In the genomic region with DNA sequence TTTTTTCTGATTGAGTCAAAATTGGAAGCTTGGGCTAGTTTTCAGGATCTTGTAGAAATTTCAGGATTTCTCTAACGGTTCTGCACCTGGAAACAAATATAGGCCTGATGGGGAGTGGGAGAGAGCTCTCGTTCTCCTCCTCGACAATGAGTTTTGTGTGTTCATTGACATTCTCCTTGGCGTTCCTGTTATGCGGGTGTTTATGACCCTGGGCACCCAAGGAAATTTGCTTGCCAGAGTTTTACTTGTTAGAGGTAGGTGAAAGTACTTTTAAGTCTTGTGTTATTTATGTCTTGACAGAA, we compare ENCODE assay signal across 9 cellular contexts. TPM values are rescaled to one million over a fixed set of nuclear protein-coding genes. Genes with fewer than 3 reads are reported as not detected.
DNase-seq lines count a peak whose midpoint lies in the region; ATAC-seq and TF ChIP-seq lines count a peak whose summit lies in the region.
"Had no signal": no experiment of that assay in that cellular context is flagged by ENCODE, and none has a peak within 500 bp of the region (broad histone marks: within the 10 kb centered on the region; RNA-seq: fewer than 3 reads in every experiment).

No MANE protein-coding gene starts in this region.

- no peaks in the 10 kb centered on the region for H3K9me3 Mint-ChIP-seq in T-cell
- H3K9me3 Mint-ChIP-seq: dendritic cell treated with granulocyte-macrophage colony-stimulating factor and Interleukin-4, amounts not matched to agents 40 ng/mL and 50 ng/mL, for 4 days had no signal

- TF ChIP-seq CTCF in DOHH2 (IDR thresholded peaks at IDR 0.05; ENCODE audit: low read depth, low read length, poor library complexity, severe bottlenecking) (no peak), esophagus squamous epithelium (IDR thresholded peaks at IDR 0.05) (no peak), sigmoid colon (IDR thresholded peaks at IDR 0.05) (no peak)

- no peaks in the 10 kb centered on the region for H3K27me3 Mint-ChIP-seq in T-cell
- H3K27me3 Mint-ChIP-seq: dendritic cell treated with granulocyte-macrophage colony-stimulating factor and Interleukin-4, amounts not matched to agents 40 ng/mL and 50 ng/mL, for 4 days had no signal

- H3K27ac ChIP-seq in DOHH2 (ENCODE audit: low read depth, low read length) (0 out of 2 replicates have a peak overlapping the region, but pooled peaks have one; percentile 74), esophagus squamous epithelium (peak overlapping the region in 2 of 4 donors; percentile 97 to 98), sigmoid colon (peak overlapping the region; percentile 96 to 99 (median 96))

- POLR2A ChIA-PET in T-cell (lab: Charles Lee), result interaction anchor here (0.5 to 1.0 kb wide), 3 partner anchors 26 to 175 kb away, joined by 3 to 6 read pairs (median 3); no protein-coding TSS in a partner anchor

- H3K4me1 Mint-ChIP-seq in T-cell, result peaks cover 62 to 70% (median 70%) of the 10 kb centered on the region in 3 donors

- no peaks in the 10 kb centered on the region for H3K9me2 ChIP-seq in DOHH2 (replicated peaks; ENCODE audit: control insufficient read depth, low read length)

- H3K4me3 ChIP-seq in DOHH2 (ENCODE audit: low read length) (peak overlapping the region; percentile 96), esophagus squamous epithelium (peak overlapping the region in 3 of 4 donors; percentile 82 to 91 (median 87)), sigmoid colon (peak overlapping the region; percentile 6 to 98 (median 97))

- CTCF ChIA-PET in T-cell (lab: Charles Lee), result no interaction called here

- 15 to 18% methylated on average over 5 of the region's 5 CpGs for WGBS in esophagus squamous epithelium, 2 donors
- WGBS in sigmoid colon, 2 donors, result 6 to 32% methylated on average over 5 of the region's 5 CpGs

- intact Hi-C loops in esophagus squamous epithelium (cut with DNase I), result no loop called here
- intact Hi-C loops in sigmoid colon (cut with DNase I), result loop anchor here (10.0 kb wide), 1 partner anchor 155 kb away; a partner anchor contains a TSS

- H3K4me2 ChIP-seq in DOHH2 (ENCODE audit: low read length), result peak overlapping the region; percentile 84

- no peaks in the 10 kb centered on the region for H3K9me3 ChIP-seq in DOHH2 (ENCODE audit: control insufficient read depth, insufficient read depth, low read length)
- no peaks in the 10 kb centered on the region for H3K9me3 ChIP-seq in esophagus squamous epithelium
- no peaks in the 10 kb centered on the region for H3K9me3 ChIP-seq in sigmoid colon

- no peaks in the 10 kb centered on the region for H3K27me3 ChIP-seq in DOHH2 (ENCODE audit: control insufficient read depth, low read length)
- H3K27me3 ChIP-seq in esophagus squamous epithelium, result no peaks in the 10 kb centered on the region
- H3K27me3 ChIP-seq in sigmoid colon, result no peaks in the 10 kb centered on the region

- TF ChIP-seq EP300 in sigmoid colon (IDR thresholded peaks at IDR 0.05), result no peak

- H3K27ac Mint-ChIP-seq in T-cell, result peak overlapping the region; percentile 88 to 91

- TF ChIP-seq POLR2A in esophagus squamous epithelium (IDR thresholded peaks at IDR 0.05) (no peak), sigmoid colon (IDR thresholded peaks at IDR 0.05) (no peak)

- ATAC-seq in T-cell (replicated peaks in 1 of 4) (no peak), HG03342 (IDR thresholded peaks at IDR 0.05; ENCODE audit: unreplicated experiment) (no peak), GM18907 (IDR thresholded peaks at IDR 0.05; ENCODE audit: unreplicated experiment) (no peak), GM21619 (IDR thresholded peaks at IDR 0.05; ENCODE audit: unreplicated experiment) (no peak)
- no peak for ATAC-seq in activated CD4-positive, CD25-positive, alpha-beta regulatory T cell treated with anti-CD3 and anti-CD28 coated beads, Interleukin-2, amount 50 U/mL, for 24 hours

- H3K79me2 ChIP-seq in DOHH2 (ENCODE audit: control insufficient read depth, low read length), result peaks cover 76% of the 10 kb centered on the region

- H3K4me1 ChIP-seq in DOHH2 (ENCODE audit: control insufficient read depth, low read length) (peaks cover 80% of the 10 kb centered on the region), esophagus squamous epithelium (peaks cover 10 to 78% (median 42%) of the 10 kb centered on the region in 3 donors), sigmoid colon (peaks cover 0 to 83% (median 72%) of the 10 kb centered on the region in 4 donors)

- H3K36me3 ChIP-seq in DOHH2 (ENCODE audit: control insufficient read depth, low read length) (peaks cover 22% of the 10 kb centered on the region), esophagus squamous epithelium (no peaks in the 10 kb centered on the region), sigmoid colon (no peaks in the 10 kb centered on the region)

- H3F3A ChIP-seq in DOHH2 (ENCODE audit: control insufficient read depth, insufficient read depth), result peaks cover 7% of the 10 kb centered on the region

- DNase-seq in T-cell (no peak), esophagus squamous epithelium (lab: John Stamatoyannopoulos, UW) (no peak), sigmoid colon (no peak)

- peaks cover 33% of the 10 kb centered on the region for H4K20me1 ChIP-seq in DOHH2 (ENCODE audit: control insufficient read depth, insufficient read depth, low read depth, low read length)

- H3K36me3 Mint-ChIP-seq in T-cell, result peaks cover 3% of the 10 kb centered on the region

- H3K4me3 Mint-ChIP-seq in T-cell, result peak overlapping the region; percentile 88 to 92 (median 89)

RNA-seq across cellular contexts. Expression of a gene that starts 2.2 kb away (rescaled TPM):
- 100 to 1,000 TPM; 122 to 204 (median 137) TPM for total RNA-seq in T-cell
- total RNA-seq in esophagus squamous epithelium, result 10 to 100 TPM; 14.3 to 49.2 (median 22.1) TPM
- 100 to 1,000 TPM in 1 of 4 donors, 10 to 100 TPM in 3; 46.7 to 102 (median 77.6) TPM for total RNA-seq in sigmoid colon
- 10 to 100 TPM in 1 of 3 donors, 1 to 10 TPM in 2; 6.0 to 31.6 (median 6.9) TPM for polyA plus RNA-seq in sigmoid colon
